In genomic region chr5:9340095-9340494, GRCh38 we compare ENCODE assay signal across 16 cellular contexts.
"Had no signal": no experiment of that assay in that cellular context is flagged by ENCODE, and none has a peak within 500 bp of the region (broad histone marks: within the 10 kb centered on the region; RNA-seq: fewer than 3 reads in every experiment).

No MANE protein-coding gene starts in this region.

- H3K4me1 ChIP-seq: colonic mucosa, stomach had no signal

- H3K27me3 ChIP-seq: colonic mucosa, left lung, neutrophil, stomach, transverse colon had no signal

- H3K4me3 ChIP-seq: colonic mucosa, left lung, lung, stomach, thoracic aorta, transverse colon had no signal

- H3K9me3 ChIP-seq: colonic mucosa, left lung, neutrophil, stomach, thoracic aorta, transverse colon had no signal

- ATAC-seq: left lung; naive thymus-derived CD4-positive, alpha-beta T cell had no signal

- DNase-seq: cerebellar nuclear complex; colonic mucosa; dermis blood vessel endothelial cell; islet precursor cell; left lung; mesendoderm; naive thymus-derived CD4-positive, alpha-beta T cell; posterior cingulate gyrus; small intestine; stimulated activated CD4-positive, alpha-beta T cell treated with anti-CD3 and anti-CD28 coated beads, Interleukin-12 subunit alpha, Interleukin-12 subunit beta, amount 100 ng/mL, for 4 hours; stimulated activated naive CD4-positive, alpha-beta T cell; stomach; transverse colon had no signal

- H3K27ac ChIP-seq: colonic mucosa, left lung, neutrophil, stomach, thoracic aorta, transverse colon had no signal

- H3K36me3 ChIP-seq: colonic mucosa, left lung, neutrophil, stomach, thoracic aorta, transverse colon had no signal
